In the genomic region with DNA sequence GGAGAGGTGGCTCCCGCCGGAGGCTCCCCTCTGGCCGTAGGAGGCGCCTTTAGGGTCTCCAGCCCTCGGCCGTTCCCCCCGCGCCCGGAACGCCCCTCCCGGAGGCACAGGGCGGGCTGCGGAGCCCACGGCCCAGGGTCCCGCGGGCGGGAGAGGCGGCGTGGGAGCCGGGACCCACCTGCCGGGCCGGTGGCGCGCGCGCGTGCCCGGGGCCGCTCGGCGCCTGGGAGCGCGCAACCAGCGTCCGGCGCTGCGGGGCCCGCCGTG, we compare ENCODE assay signal across 8 cellular contexts. TPM values are rescaled to one million over a fixed set of nuclear protein-coding genes. Genes with fewer than 3 reads are reported as not detected.
A peak's percentile ranks its signal among the peaks of the same experiment; 100 is the strongest.
DNase-seq lines count a peak whose midpoint lies in the region; ATAC-seq, FAIRE-seq and TF ChIP-seq lines count a peak whose summit lies in the region.

A gene with protein sequence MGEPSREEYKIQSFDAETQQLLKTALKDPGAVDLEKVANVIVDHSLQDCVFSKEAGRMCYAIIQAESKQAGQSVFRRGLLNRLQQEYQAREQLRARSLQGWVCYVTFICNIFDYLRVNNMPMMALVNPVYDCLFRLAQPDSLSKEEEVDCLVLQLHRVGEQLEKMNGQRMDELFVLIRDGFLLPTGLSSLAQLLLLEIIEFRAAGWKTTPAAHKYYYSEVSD (minus strand): TSS at position 266 of the 267 bp plus-strand sequence. CDS start 1,036 bp downstream, outside the sequence.

- CTCF ChIA-PET in CD4-positive, alpha-beta memory T cell (lab: Charles Lee; ENCODE audit: partially characterized antibody), result interaction anchor here (0.6 to 5.1 kb wide), 27 partner anchors 10 to 310 kb away, joined by 3 to 59 read pairs (median 4); a partner anchor contains a TSS

- no peaks in the 10 kb centered on the region for H3K9me3 ChIP-seq in CD4-positive, alpha-beta memory T cell (ENCODE audit: control insufficient read depth in 1 of 2, low read length in 2 of 2)
- H3K9me3 ChIP-seq in body of pancreas (no peaks in the 10 kb centered on the region), kidney (ENCODE audit: control insufficient read depth in 1 of 2, low read length in 2 of 2) (no peaks in the 10 kb centered on the region)

- H3K4me3 ChIP-seq in CD4-positive, alpha-beta memory T cell (ENCODE audit: low read length in 2 of 2), result peak within 1 kb of the TSS; percentile 61 to 89
- H3K4me3 ChIP-seq in HL-60 (replicated peaks; ENCODE audit: insufficient read depth, low read length), result peak within 1 kb of the TSS; percentile 74
- H3K4me3 ChIP-seq in body of pancreas, result peak within 1 kb of the TSS; percentile 72 to 90
- peak within 1 kb of the TSS; percentile 65 to 75 for H3K4me3 ChIP-seq in kidney (ENCODE audit: low read length in 2 of 2)

- peaks cover 27% of the 10 kb centered on the region for H3K4me1 ChIP-seq in CD4-positive, alpha-beta memory T cell (ENCODE audit: insufficient read depth, low read length)
- H3K4me1 ChIP-seq in body of pancreas, result peaks cover 26% of the 10 kb centered on the region
- H3K4me1 ChIP-seq in kidney (ENCODE audit: control insufficient read depth in 1 of 2, insufficient read depth in 1 of 2, low read depth in 1 of 2, low read length in 2 of 2), result peaks cover 0 to 13% of the 10 kb centered on the region in 2 donors

- no peak for TF ChIP-seq CTCF in HL-60 (IDR thresholded peaks at IDR 0.05; ENCODE audit: insufficient read depth, low read length)
- TF ChIP-seq CTCF in body of pancreas (IDR thresholded peaks at IDR 0.05), result no peak
- TF ChIP-seq CTCF in kidney (IDR thresholded peaks at IDR 0.05; ENCODE audit: borderline replicate concordance, extremely low read depth, insufficient read depth), result no peak

- TF ChIP-seq POLR2A in body of pancreas (IDR thresholded peaks at IDR 0.05), result peak in 1 of 3 donors; percentile 30

- DNase-seq in CD4-positive, alpha-beta memory T cell, result no peak
- no peak for DNase-seq in HL-60 (ENCODE audit: low read depth in 1 of 2, low spot score in 1 of 2)
- DNase-seq in body of pancreas, result no peak
- no peak for DNase-seq in kidney
- peak in 3 of 49 donors; percentile 57 to 76 (median 67) for DNase-seq in substantia nigra (lab: John Stamatoyannopoulos, UW)
- no peak for DNase-seq in superior temporal gyrus (ENCODE audit: extremely low spot score)
- no peak for DNase-seq in NCI-H2107 (lab: John Stamatoyannopoulos, UW)
- DNase-seq in NOMO-1 treated with DMSO at 0.1 percent for 48 hours (lab: John Stamatoyannopoulos, UW; ENCODE audit: unreplicated experiment), result no peak

- WGBS in body of pancreas, 2 donors, result 0 to 2% methylated on average over 6 to 21 of the region's 39 CpGs

- H3K4me1 Mint-ChIP-seq in CD4-positive, alpha-beta memory T cell, result peaks cover 10 to 35% (median 22%) of the 10 kb centered on the region in 4 donors

- POLR2A ChIA-PET in CD4-positive, alpha-beta memory T cell (lab: Charles Lee; ENCODE audit: partially characterized antibody), result interaction anchor here (0.5 to 6.3 kb wide), 40 partner anchors 10 to 989 kb away, joined by 3 to 193 read pairs (median 6); a partner anchor contains a TSS

- H3K9ac ChIP-seq in kidney (ENCODE audit: low read length in 2 of 2), result peak within 1 kb of the TSS; percentile 80 to 94

- no peak for FAIRE-seq in kidney (lab: Jason Lieb, UNC)

- peaks cover 3 to 24% of the 10 kb centered on the region in 2 donors for H3K36me3 Mint-ChIP-seq in CD4-positive, alpha-beta memory T cell

- H3K27me3 Mint-ChIP-seq in CD4-positive, alpha-beta memory T cell, result no peaks in the 10 kb centered on the region

- no peaks in the 10 kb centered on the region for H3K9me3 Mint-ChIP-seq in CD4-positive, alpha-beta memory T cell

- no peak for ATAC-seq in body of pancreas

- intact Hi-C loops in CD4-positive, alpha-beta memory T cell (cut with micrococcal nuclease), result loop anchor here (1.0 to 2.0 kb wide), 4 partner anchors 10 to 141 kb away; a partner anchor contains a TSS
- intact Hi-C loops in body of pancreas (cut with DNase I), result no loop called here
- intact Hi-C loops in kidney (cut with DNase I), result no loop called here

- peak within 1 kb of the TSS; percentile 80 to 94 (median 90) for H3K27ac Mint-ChIP-seq in CD4-positive, alpha-beta memory T cell

- peaks cover 11% of the 10 kb centered on the region for H3K36me3 ChIP-seq in CD4-positive, alpha-beta memory T cell (ENCODE audit: insufficient read depth, low read length)
- H3K36me3 ChIP-seq in body of pancreas (replicated peaks in 1 of 2; ENCODE audit: insufficient read depth in 1 of 2, low read depth in 2 of 2) (no peaks in the 10 kb centered on the region), kidney (ENCODE audit: control insufficient read depth in 1 of 2, insufficient read depth in 2 of 2, low read length in 2 of 2) (peaks cover 9% of the 10 kb centered on the region in 2 donors)

- peak within 1 kb of the TSS; percentile 80 to 91 (median 84) for H3K4me3 Mint-ChIP-seq in CD4-positive, alpha-beta memory T cell

- peak within 1 kb of the TSS; percentile 89 for H3K27ac ChIP-seq in CD4-positive, alpha-beta memory T cell (ENCODE audit: low read depth, low read length)
- H3K27ac ChIP-seq in HL-60 (replicated peaks) (peak within 1 kb of the TSS; percentile 98), body of pancreas (peak within 1 kb of the TSS; percentile 84 to 97 (median 96)), kidney (ENCODE audit: low read depth in 2 of 2, low read length in 2 of 2) (peak within 1 kb of the TSS; percentile 76 to 92), substantia nigra (ENCODE audit: low read depth, low read length, poor library complexity, severe bottlenecking) (peak within 1 kb of the TSS; percentile 89)

- H3K27me3 ChIP-seq in CD4-positive, alpha-beta memory T cell (ENCODE audit: insufficient read depth, low read length), result no peaks in the 10 kb centered on the region
- H3K27me3 ChIP-seq in HL-60 (ENCODE audit: insufficient read depth, poor library complexity, severe bottlenecking) (no peaks in the 10 kb centered on the region), body of pancreas (no peaks in the 10 kb centered on the region)

RNA-seq across cellular contexts. Expression of the gene that starts here (rescaled TPM):
- 10 to 100 TPM; 35.8 to 40.2 TPM for total RNA-seq in CD4-positive, alpha-beta memory T cell
- polyA plus RNA-seq in CD4-positive, alpha-beta memory T cell, result 10 to 100 TPM; 81.7 to 94.3 TPM
- total RNA-seq in body of pancreas (10 to 100 TPM; 20.5 to 26.4 TPM), kidney (30.1 TPM)
- 28.2 TPM for polyA plus RNA-seq in kidney (ENCODE audit: insufficient read depth, low read depth, low replicate concordance)
